In genomic region chr9:122126340-122127333, GRCh38 we compare ENCODE assay signal across 9 cellular contexts. TPM values are rescaled to one million over a fixed set of nuclear protein-coding genes. Genes with fewer than 3 reads are reported as not detected.
DNase-seq lines count a peak whose midpoint lies in the region; ATAC-seq and TF ChIP-seq lines count a peak whose summit lies in the region.
"Had no signal": no experiment of that assay in that cellular context is flagged by ENCODE, and none has a peak within 500 bp of the region (broad histone marks: within the 10 kb centered on the region; RNA-seq: fewer than 3 reads in every experiment).

No MANE protein-coding gene starts in this region.

- H3K4me1 ChIP-seq in Panc1 (ENCODE audit: control insufficient read depth, insufficient read depth, low read length) (no peaks in the 10 kb centered on the region; the same call in 1 of the 2 replicates), body of pancreas (peaks cover 22% of the 10 kb centered on the region)

- H3K36me3 ChIP-seq in Panc1 (ENCODE audit: control insufficient read depth, insufficient read depth, low read length) (no peaks in the 10 kb centered on the region), body of pancreas (replicated peaks in 1 of 2; ENCODE audit: insufficient read depth in 1 of 2, low read depth in 2 of 2) (no peaks in the 10 kb centered on the region)

- 7 to 17% methylated on average over 28 to 67 of the region's 67 CpGs for WGBS in body of pancreas, 2 donors

- DNase-seq in DMS53 treated with DMSO at 0.1 percent for 48 hours (lab: John Stamatoyannopoulos, UW; ENCODE audit: unreplicated experiment) (peak; percentile 38), Panc1 (ENCODE audit: low read depth, low spot score) (no peak), epithelial cell of prostate (ENCODE audit: low read depth, low spot score) (no peak), neural crest cell (ENCODE audit: low read depth, low spot score) (no peak), AML-193 (lab: John Stamatoyannopoulos, UW) (no peak), body of pancreas (no peak)

- H3K9me3 ChIP-seq in Panc1 (ENCODE audit: control insufficient read depth, insufficient read depth, low read depth, low read length) (no peaks in the 10 kb centered on the region), body of pancreas (no peaks in the 10 kb centered on the region)

- CTCF ChIA-PET in Panc1 (lab: Charles Lee), result interaction anchor here (0.5 to 4.3 kb wide), 5 partner anchors 28 to 224 kb away, joined by 3 to 33 read pairs (median 6); no protein-coding TSS in a partner anchor

- POLR2A ChIA-PET in Panc1 (lab: Charles Lee), result no interaction called here

- ATAC-seq in Panc1 (no peak), HG03432 (IDR thresholded peaks at IDR 0.05; ENCODE audit: unreplicated experiment) (no peak), HG02938 (IDR thresholded peaks at IDR 0.05; ENCODE audit: unreplicated experiment) (no peak), body of pancreas (no peak)

- H3K27ac Mint-ChIP-seq in neural crest cell (ENCODE audit: unreplicated experiment), result no peak overlapping the region

- no peak for TF ChIP-seq CTCF in Panc1 (IDR thresholded peaks at IDR 0.05)
- no peak for TF ChIP-seq CTCF in neural crest cell (conservative IDR thresholded peaks at IDR 0.05)
- TF ChIP-seq CTCF in body of pancreas (IDR thresholded peaks at IDR 0.05), result no peak

- peak overlapping the region; percentile 15 to 29 for H3K4me3 ChIP-seq in Panc1 (ENCODE audit: low read depth in 2 of 2, low read length in 2 of 2)
- H3K4me3 ChIP-seq in body of pancreas, result no peak overlapping the region

- intact Hi-C loops in Panc1 (cut with micrococcal nuclease; ENCODE audit: unreplicated experiment), result loop anchor here (5.0 to 10.0 kb wide), 2 partner anchors 326 to 688 kb away; no protein-coding TSS in a partner anchor
- intact Hi-C loops in body of pancreas (cut with DNase I), result loop anchor here (5.0 kb wide), 1 partner anchor 226 kb away; no protein-coding TSS in a partner anchor

- no peaks in the 10 kb centered on the region for H3K9me3 Mint-ChIP-seq in neural crest cell

- no peak for TF ChIP-seq POLR2A in body of pancreas (IDR thresholded peaks at IDR 0.05)

- H3K27me3 ChIP-seq in Panc1 (ENCODE audit: control insufficient read depth, insufficient read depth, low read length), result no peaks in the 10 kb centered on the region
- peaks cover 0 to 13% of the 10 kb centered on the region in 2 donors for H3K27me3 ChIP-seq in body of pancreas

- in situ Hi-C loops in Panc1 (cut with HindIII; ENCODE audit: low pct_unique_long_range_greater_than_20kb, low sequenced_read_pairs), result no loop called here

- no peaks in the 10 kb centered on the region for H3K36me3 Mint-ChIP-seq in neural crest cell (ENCODE audit: low read depth)

- peak overlapping the region; percentile 57 for H3K4me3 Mint-ChIP-seq in neural crest cell

- peaks cover 19% of the 10 kb centered on the region for H3K4me1 Mint-ChIP-seq in neural crest cell

- H3K27ac ChIP-seq in Panc1 (ENCODE audit: low read length) (no peak overlapping the region), epithelial cell of prostate (peak overlapping the region; percentile 35), body of pancreas (no peak overlapping the region)

- no TSS peak for BruUV-seq in Panc1 (replicated peaks; lab: Mats Ljungman, UMichigan)

- peaks cover 80% of the 10 kb centered on the region for H3K27me3 Mint-ChIP-seq in neural crest cell (ENCODE audit: low read depth)

RNA-seq across cellular contexts. Expression of gene NDUFA8, which starts 32.9 kb away (rescaled TPM):
- total RNA-seq in Panc1 (2021; ENCODE audit: unreplicated experiment), result 55.5 TPM
- 81.9 TPM for polyA plus RNA-seq in Panc1 (2012; ENCODE audit: insufficient read length)
- 51.4 and 53.8 TPM in 2 replicates for total RNA-seq in neural crest cell
- 10 to 100 TPM; 11.9 to 16.9 TPM for total RNA-seq in body of pancreas

RNA-seq across cellular contexts. Expression of gene MORN5, which starts 33.1 kb away (rescaled TPM):
- total RNA-seq in Panc1 (2021; ENCODE audit: unreplicated experiment) (not detected), neural crest cell (not detected in 2 replicates), body of pancreas (not detected)
- polyA plus RNA-seq in Panc1 (2012; ENCODE audit: insufficient read length), result not detected
- total RNA-seq: activated CD8-positive, alpha-beta memory T cell treated with anti-CD3 and anti-CD28 coated beads for 36 hours had no signal

RNA-seq across cellular contexts. Expression of gene TTLL11, which starts 33.5 kb away (rescaled TPM):
- total RNA-seq in Panc1 (2021; ENCODE audit: unreplicated experiment) (1.1 TPM), neural crest cell (8.6 and 9.1 TPM in 2 replicates), body of pancreas (10 to 100 TPM; 14.5 to 16.8 TPM)
- 0.93 TPM for polyA plus RNA-seq in Panc1 (2012; ENCODE audit: insufficient read length)

Comparison
In these comparisons a context has a peak if more than half of its experiments do, and no peak if none do; other contexts are left out.
1. H3K4me3 ChIP-seq: peak in Panc1 (2 of 2); none in body of pancreas (0 of 2).